ENCODE assay signal across 9 cellular contexts in the genomic region with DNA sequence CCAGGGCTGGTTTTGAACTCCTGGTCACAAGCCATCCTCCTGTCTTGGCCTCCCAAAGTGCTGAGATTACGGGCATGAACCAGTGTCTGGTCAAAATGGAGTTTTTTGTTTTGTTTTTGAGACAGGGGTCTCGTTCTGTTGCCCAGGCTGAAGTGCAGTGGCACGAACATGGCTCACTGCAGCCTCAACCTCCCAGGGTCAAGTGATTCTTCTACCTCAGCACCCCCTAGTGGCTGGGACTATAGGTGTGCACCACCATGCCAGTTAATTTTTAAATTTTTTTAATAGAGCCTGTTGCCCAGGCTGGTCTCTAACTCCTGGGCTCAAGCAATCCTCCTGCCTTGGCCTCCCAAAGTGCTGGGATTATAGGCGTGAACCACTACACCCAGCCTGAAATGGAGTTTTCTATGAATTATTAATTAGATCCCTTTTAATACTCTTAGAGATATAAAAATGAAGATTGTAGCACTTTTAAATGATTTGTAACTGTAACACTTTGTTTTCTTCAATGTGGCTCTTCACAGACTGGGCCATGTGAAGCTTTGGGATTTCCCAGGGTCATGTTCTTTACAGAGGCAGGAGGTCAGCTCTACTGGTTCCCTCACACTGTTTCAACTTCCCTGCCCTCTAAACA. TPM values are rescaled to one million over a fixed set of nuclear protein-coding genes. Genes with fewer than 3 reads are reported as not detected.
DNase-seq lines count a peak whose midpoint lies in the region; ATAC-seq and TF ChIP-seq lines count a peak whose summit lies in the region.
"Had no signal": no experiment of that assay in that cellular context is flagged by ENCODE, and none has a peak within 500 bp of the region (broad histone marks: within the 10 kb centered on the region; RNA-seq: fewer than 3 reads in every experiment).

No MANE protein-coding gene starts in this region.

- no peaks in the 10 kb centered on the region for H3K9me2 ChIP-seq in SU-DHL-6 (replicated peaks; ENCODE audit: insufficient read depth, low read length)

- no peak overlapping the region for H3K4me2 ChIP-seq in SU-DHL-6 (ENCODE audit: low read depth, low read length, poor library complexity, severe bottlenecking)

- H3K27me3 ChIP-seq in SU-DHL-6 (ENCODE audit: low read length) (no peaks in the 10 kb centered on the region), heart left ventricle (no peaks in the 10 kb centered on the region), thoracic aorta (replicated peaks; ENCODE audit: insufficient read depth) (no peaks in the 10 kb centered on the region)

- WGBS in heart left ventricle, 4 donors, result 75 to 88% (median 78%) methylated on average over 4 of the region's 4 CpGs

- POLR2A ChIA-PET in T-cell (lab: Charles Lee), result interaction anchor here in 1 of 2 donors (0.6 kb wide), 1 partner anchor 9 kb away, joined by 5 read pairs; no protein-coding TSS in a partner anchor

- peak; percentile 72 for ATAC-seq in Right ventricle myocardium inferior
- ATAC-seq in heart left ventricle, result peak in 3 of 4 donors; percentile 42 to 75 (median 58)
- ATAC-seq in thoracic aorta (ENCODE audit: insufficient number of reproducible peaks, low FRiP score, low read depth), result peak; percentile 6
- ATAC-seq in T-cell (replicated peaks in 1 of 4), result no peak
- ATAC-seq in HG03354 (IDR thresholded peaks at IDR 0.05; ENCODE audit: poor library complexity, severe bottlenecking, unreplicated experiment), result no peak

- no peaks in the 10 kb centered on the region for H3K79me2 ChIP-seq in SU-DHL-6 (ENCODE audit: insufficient read depth, low read length)

- peaks cover 7% of the 10 kb centered on the region for H3K36me3 Mint-ChIP-seq in T-cell

- H3K4me3 Mint-ChIP-seq in T-cell, result no peak overlapping the region
- H3K4me3 Mint-ChIP-seq: activated naive CD8-positive, alpha-beta T cell had no signal

- H3K9me3 Mint-ChIP-seq in T-cell, result no peaks in the 10 kb centered on the region

- no peaks in the 10 kb centered on the region for H4K20me1 ChIP-seq in SU-DHL-6 (ENCODE audit: low read depth, low read length)

- no peak overlapping the region for H3K9ac ChIP-seq in SU-DHL-6 (ENCODE audit: low read length)

- TF ChIP-seq CTCF in SU-DHL-6 (IDR thresholded peaks at IDR 0.05; ENCODE audit: insufficient read depth, low read length, poor library complexity, severe bottlenecking) (peak; percentile 34), heart left ventricle (IDR thresholded peaks at IDR 0.05) (peak; percentile 49 to 69 (median 60)), thoracic aorta (IDR thresholded peaks at IDR 0.05) (peak; percentile 48)

- H3K36me3 ChIP-seq in SU-DHL-6 (ENCODE audit: low read length) (no peaks in the 10 kb centered on the region), heart left ventricle (no peaks in the 10 kb centered on the region), thoracic aorta (no peaks in the 10 kb centered on the region)

- peaks cover 0 to 4% of the 10 kb centered on the region in 2 donors for H3K27me3 Mint-ChIP-seq in T-cell
- H3K27me3 Mint-ChIP-seq: activated naive CD8-positive, alpha-beta T cell had no signal

- TF ChIP-seq POLR2A in heart left ventricle (IDR thresholded peaks at IDR 0.05), result no peak

- H3K4me3 ChIP-seq in SU-DHL-6 (ENCODE audit: insufficient read depth, low read length, poor library complexity, severe bottlenecking) (no peak overlapping the region), heart left ventricle (no peak overlapping the region), thoracic aorta (no peak overlapping the region)

- H3K4me1 ChIP-seq in heart left ventricle (peaks cover 0 to 50% (median 10%) of the 10 kb centered on the region in 12 donors), thoracic aorta (ENCODE audit: control insufficient read depth in 1 of 2, low read depth in 2 of 2) (peaks cover 8 to 70% of the 10 kb centered on the region in 2 donors)

- CTCF ChIA-PET in T-cell (lab: Charles Lee), result no interaction called here

- no peaks in the 10 kb centered on the region for H3F3A ChIP-seq in SU-DHL-6 (ENCODE audit: insufficient read depth)

- H3K4me1 Mint-ChIP-seq in T-cell, result peaks cover 0 to 2% (median 0%) of the 10 kb centered on the region in 3 donors

- no peak overlapping the region for H2AFZ ChIP-seq in SU-DHL-6 (ENCODE audit: low read depth, low read length, severe bottlenecking)

- H3K27ac ChIP-seq in SU-DHL-6 (ENCODE audit: low read depth, low read length) (no peak overlapping the region), heart left ventricle (peak overlapping the region in 8 of 12 donors; percentile 16 to 80 (median 40)), thoracic aorta (peak overlapping the region; percentile 59 to 75)

- DNase-seq in Right ventricle myocardium inferior (ENCODE audit: missing footprints) (no peak), cardiac septum (ENCODE audit: low spot score) (no peak), heart left ventricle (peak in 2 of 5 donors; percentile 37 to 41), thoracic aorta (ENCODE audit: low spot score) (no peak), NCI-H226 (no peak), T-cell (no peak)

- intact Hi-C loops in Right ventricle myocardium inferior (cut with DNase I) (loop anchor here (1.0 kb wide), 1 partner anchor 60 kb away; no protein-coding TSS in a partner anchor), cardiac septum (cut with DNase I) (no loop called here), heart left ventricle (cut with DNase I) (loop anchor here in 5 of 10 donors (1.0 to 5.0 kb wide), 3 partner anchors 59 to 62 kb away; no protein-coding TSS in a partner anchor)

- no peaks in the 10 kb centered on the region for H3K9me3 ChIP-seq in SU-DHL-6 (ENCODE audit: insufficient read depth, low read length)
- H3K9me3 ChIP-seq in heart left ventricle, result no peaks in the 10 kb centered on the region
- H3K9me3 ChIP-seq in thoracic aorta, result no peaks in the 10 kb centered on the region

- H3K27ac Mint-ChIP-seq in T-cell, result no peak overlapping the region
- H3K27ac Mint-ChIP-seq: activated naive CD8-positive, alpha-beta T cell had no signal

RNA-seq across cellular contexts. Expression of a gene that starts 32.6 kb away (rescaled TPM):
- total RNA-seq in Right ventricle myocardium inferior (517 TPM), cardiac septum (539 TPM), heart left ventricle (1,000 to 10,000 TPM in 1 of 9 donors, 100 to 1,000 TPM in 8; 355 to 1,522 (median 471) TPM), thoracic aorta (1,000 to 10,000 TPM; 1,654 to 1,851 TPM), T-cell (1 to 10 TPM in 4 of 5 donors, not detected in 1; 4.1 to 8.6 (median 5.2) TPM)
- polyA plus RNA-seq in heart left ventricle, result 100 to 1,000 TPM; 119 to 747 TPM

RNA-seq across cellular contexts. Expression of a gene that starts 39.1 kb away (rescaled TPM):
- total RNA-seq in Right ventricle myocardium inferior (69.5 TPM), cardiac septum (61.4 TPM), heart left ventricle (100 to 1,000 TPM in 1 of 9 donors, 10 to 100 TPM in 8; 52.1 to 149 (median 66.5) TPM), thoracic aorta (10 to 100 TPM; 32.9 to 36.8 TPM), T-cell (10 to 100 TPM; 21.4 to 33.8 (median 30.9) TPM)
- 100 to 1,000 TPM in 1 of 2 donors, 10 to 100 TPM in 1; 92.0 to 102 TPM for polyA plus RNA-seq in heart left ventricle

RNA-seq across cellular contexts. Expression of a gene that starts 52.4 kb away (rescaled TPM):
- total RNA-seq in Right ventricle myocardium inferior (114 TPM), cardiac septum (99.4 TPM), heart left ventricle (100 to 1,000 TPM in 4 of 9 donors, 10 to 100 TPM in 5; 64.5 to 133 (median 98.1) TPM), thoracic aorta (100 to 1,000 TPM in 1 of 2 donors, 10 to 100 TPM in 1; 64.7 to 182 TPM), T-cell (100 to 1,000 TPM; 109 to 185 (median 170) TPM)
- polyA plus RNA-seq in heart left ventricle, result 10 to 100 TPM; 12.7 to 29.0 TPM

Comparison
In these comparisons a context has a peak if more than half of its experiments do, and no peak if none do; other contexts are left out.
1. ATAC-seq: peak in Right ventricle myocardium inferior (single experiment), heart left ventricle (3 of 4) and thoracic aorta (single experiment); none in T-cell (0 of 4) and HG03354 (single experiment).
2. RNA of a gene that starts 32.6 kb away (total RNA-seq): 1,654 to 1,851 TPM in thoracic aorta, 539 TPM in cardiac septum (single experiment), 517 TPM in Right ventricle myocardium inferior (single experiment) and 355 to 1,522 TPM in heart left ventricle; 4.1 to 8.6 TPM in T-cell; every median in the first group is over 10 times any median in the second.
3. Peak in every context shown above with its lines, with median percentiles within 50 percentile points of each other: CTCF ChIP-seq.